2 cellular contexts compared by ENCODE assay signal in genomic region chr17:78739331-78739853, GRCh38.
TF ChIP-seq lines count a peak whose summit lies in the region.

No MANE protein-coding gene starts in this region.

TF ChIP-seq in SK-N-SH, 30 proteins besides CTCF, POLR2A, EP300 and RAD21 (continued from another document):
- no peak for TF ChIP-seq EZH2phosphoT487 (IDR thresholded peaks at IDR 0.05; ENCODE audit: borderline replicate concordance, low read depth)
- no peak for TF ChIP-seq POLR2AphosphoS5 (IDR thresholded peaks at IDR 0.05; ENCODE audit: low read depth, low read length)
- TF ChIP-seq TAF1 (IDR thresholded peaks at IDR 0.05; ENCODE audit: borderline replicate concordance, low read depth, low read length), result no peak
- TF ChIP-seq SMC3 (IDR thresholded peaks at IDR 0.05; ENCODE audit: low read depth, low read length), result no peak
- TF ChIP-seq USF1 (IDR thresholded peaks at IDR 0.05; ENCODE audit: borderline replicate concordance, low read depth), result no peak
- no peak for TF ChIP-seq REST (IDR thresholded peaks at IDR 0.05; ENCODE audit: low read depth, low read length)
- TF ChIP-seq GATA2 (CRISPR knock-in tag; IDR thresholded peaks at IDR 0.05), result no peak
- no peak for TF ChIP-seq ZBTB33 (IDR thresholded peaks at IDR 0.05; ENCODE audit: borderline replicate concordance, low read depth)
- TF ChIP-seq JUND (IDR thresholded peaks at IDR 0.05), result no peak
- no peak for TF ChIP-seq PBX3 (IDR thresholded peaks at IDR 0.05)
- TF ChIP-seq FOXM1 (IDR thresholded peaks at IDR 0.05; ENCODE audit: low read depth), result no peak
- no peak for TF ChIP-seq CHD2 (IDR thresholded peaks at IDR 0.05; ENCODE audit: low read length, partially characterized antibody)

TF ChIP-seq in SK-N-SH treated with all-trans-retinoic acid at 6 μM for 48 hours, 23 proteins besides CTCF, POLR2A, EP300 and RAD21 (continued from another document):
- TF ChIP-seq TSHZ2 (CRISPR knock-in tag; IDR thresholded peaks at IDR 0.05) (no peak), TOX (CRISPR knock-in tag; IDR thresholded peaks at IDR 0.05; ENCODE audit: borderline replicate concordance) (no peak), PATZ1 (CRISPR knock-in tag; IDR thresholded peaks at IDR 0.05; ENCODE audit: borderline replicate concordance) (no peak), ZFP30 (CRISPR knock-in tag; IDR thresholded peaks at IDR 0.05) (no peak), PPARA (CRISPR knock-in tag; IDR thresholded peaks at IDR 0.05; ENCODE audit: borderline replicate concordance) (no peak), TCF4 (CRISPR knock-in tag; IDR thresholded peaks at IDR 0.05; ENCODE audit: borderline replicate concordance) (no peak), ZNF8 (CRISPR knock-in tag; IDR thresholded peaks at IDR 0.05) (no peak), BACH2 (CRISPR knock-in tag; IDR thresholded peaks at IDR 0.05; ENCODE audit: borderline replicate concordance) (no peak), OSR1 (CRISPR knock-in tag; IDR thresholded peaks at IDR 0.05) (no peak), ARNTL (CRISPR knock-in tag; IDR thresholded peaks at IDR 0.05; ENCODE audit: borderline replicate concordance, low read depth) (no peak), ZFP3 (CRISPR knock-in tag; IDR thresholded peaks at IDR 0.05) (no peak), CSRNP3 (CRISPR knock-in tag; IDR thresholded peaks at IDR 0.05) (no peak), ESRRG (CRISPR knock-in tag; IDR thresholded peaks at IDR 0.05) (no peak), ZC3H10 (CRISPR knock-in tag; IDR thresholded peaks at IDR 0.05) (no peak), GLIS3 (CRISPR knock-in tag; IDR thresholded peaks at IDR 0.05) (no peak)
